Comparison of ENCODE assay signal across 16 cellular contexts in genomic region chr10:279232-279631, GRCh38.
DNase-seq lines count a peak whose midpoint lies in the region; ATAC-seq and TF ChIP-seq lines count a peak whose summit lies in the region.
"Had no signal": no experiment of that assay in that cellular context is flagged by ENCODE, and none has a peak within 500 bp of the region (broad histone marks: within the 10 kb centered on the region; RNA-seq: fewer than 3 reads in every experiment).

No MANE protein-coding gene starts in this region.

- H3K27ac Mint-ChIP-seq in endodermal cell (peak overlapping the region; percentile 21), progenitor cell of endocrine pancreas (peak overlapping the region; percentile 41)
- H3K27ac Mint-ChIP-seq in activated T-helper 1 cell treated with anti-CD3 and anti-CD28 coated beads, Interleukin-12 subunit alpha, Interleukin-12 subunit beta, Interleukin-2, Interleukin-4 antibody, amounts not matched to agents 30 ng/mL and 10 ng/mL and 1 ng/mL, durations not matched to agents 14 hours and 24 hours and 36 hours = no peak overlapping the region
- H3K27ac Mint-ChIP-seq: CD8-positive, alpha-beta T cell had no signal

- H3K4me3 Mint-ChIP-seq in endodermal cell = no peak overlapping the region
- no peak overlapping the region for H3K4me3 Mint-ChIP-seq in progenitor cell of endocrine pancreas (ENCODE audit: low read depth)
- no peak overlapping the region for H3K4me3 Mint-ChIP-seq in activated T-helper 1 cell treated with anti-CD3 and anti-CD28 coated beads, Interleukin-12 subunit alpha, Interleukin-12 subunit beta, Interleukin-2, Interleukin-4 antibody, amounts not matched to agents 30 ng/mL and 10 ng/mL and 1 ng/mL, durations not matched to agents 14 hours and 24 hours and 36 hours
- H3K4me3 Mint-ChIP-seq: CD8-positive, alpha-beta T cell had no signal

- 92 to 96% methylated on average over 7 to 9 of the region's 9 CpGs for WGBS in endodermal cell (ENCODE audit: insufficient coverage in 1 of 2, insufficient read length in 1 of 2), 2 experiments

- H3K9me3 Mint-ChIP-seq in endodermal cell (no peaks in the 10 kb centered on the region), progenitor cell of endocrine pancreas (ENCODE audit: low read depth) (no peaks in the 10 kb centered on the region)
- H3K9me3 Mint-ChIP-seq in activated T-helper 1 cell treated with anti-CD3 and anti-CD28 coated beads, Interleukin-12 subunit alpha, Interleukin-12 subunit beta, Interleukin-2, Interleukin-4 antibody, amounts not matched to agents 30 ng/mL and 10 ng/mL and 1 ng/mL, durations not matched to agents 14 hours and 24 hours and 36 hours = peaks cover 2% of the 10 kb centered on the region
- H3K9me3 Mint-ChIP-seq: CD8-positive, alpha-beta T cell had no signal

- peaks cover 60% of the 10 kb centered on the region for H3K36me3 ChIP-seq in right atrium auricular region
- peaks cover 33% of the 10 kb centered on the region for H3K36me3 ChIP-seq in endodermal cell (ENCODE audit: control insufficient read depth, insufficient read depth, low read length)
- H3K36me3 ChIP-seq in left ventricle myocardium inferior = peaks cover 72% of the 10 kb centered on the region
- H3K36me3 ChIP-seq in ascending aorta = peaks cover 26 to 88% of the 10 kb centered on the region in 2 donors

- H3K4me1 ChIP-seq in right atrium auricular region (peaks cover 0 to 10% of the 10 kb centered on the region in 2 donors), endodermal cell (ENCODE audit: control insufficient read depth, insufficient read depth, low read length) (no peaks in the 10 kb centered on the region), left ventricle myocardium inferior (peaks cover 29% of the 10 kb centered on the region), ascending aorta (no peaks in the 10 kb centered on the region)

- H3K9ac ChIP-seq in endodermal cell (ENCODE audit: extremely low read depth, low read length, poor library complexity, severe bottlenecking) = no peak overlapping the region
- H3K9ac ChIP-seq: BLaER1 had no signal

- no peak overlapping the region for H3K4me3 ChIP-seq in right atrium auricular region
- H3K4me3 ChIP-seq in endodermal cell (ENCODE audit: low read length) = no peak overlapping the region
- H3K4me3 ChIP-seq in left ventricle myocardium inferior = no peak overlapping the region
- H3K4me3 ChIP-seq in ascending aorta = no peak overlapping the region
- H3K4me3 ChIP-seq: BLaER1, GM12878 had no signal

- intact Hi-C loops in Right ventricle myocardium superior (cut with DNase I) = no loop called here
- intact Hi-C loops in left ventricle myocardium inferior (cut with micrococcal nuclease) = no loop called here
- intact Hi-C loops in ascending aorta (cut with DNase I) = no loop called here
- intact Hi-C loops in activated T-helper 1 cell treated with anti-CD3 and anti-CD28 coated beads, Interleukin-12 subunit alpha, Interleukin-12 subunit beta, Interleukin-2, Interleukin-4 antibody, amounts not matched to agents 30 ng/mL and 10 ng/mL and 1 ng/mL, durations not matched to agents 14 hours and 24 hours and 36 hours (cut with micrococcal nuclease) = no loop called here

- H3K9me3 ChIP-seq in right atrium auricular region (no peaks in the 10 kb centered on the region), endodermal cell (ENCODE audit: control insufficient read depth, low read length) (no peaks in the 10 kb centered on the region), left ventricle myocardium inferior (replicated peaks) (no peaks in the 10 kb centered on the region), ascending aorta (no peaks in the 10 kb centered on the region)
- H3K9me3 ChIP-seq: BLaER1 had no signal

- DNase-seq in Right ventricle myocardium superior (no peak), right atrium auricular region (ENCODE audit: low spot score) (no peak), endodermal cell (no peak), left ventricle myocardium inferior (no peak), progenitor cell of endocrine pancreas (ENCODE audit: low spot score, unreplicated experiment) (no peak), ascending aorta (ENCODE audit: low spot score in 2 of 2) (no peak)
- DNase-seq in activated T-helper 1 cell treated with anti-CD3 and anti-CD28 coated beads, Interleukin-12 subunit alpha, Interleukin-12 subunit beta, Interleukin-2, Interleukin-4 antibody, amounts not matched to agents 30 ng/mL and 10 ng/mL and 1 ng/mL, durations not matched to agents 14 hours and 24 hours and 36 hours (ENCODE audit: low spot score) = no peak
- DNase-seq: 8988T; Calu3; CD8-positive, alpha-beta T cell; DMS79 treated with DMSO at 0.1 percent for 48 hours; GOT3 had no signal

- ATAC-seq in Right ventricle myocardium superior (ENCODE audit: poor library complexity) (peak; percentile 78), HG03039 (IDR thresholded peaks at IDR 0.05; ENCODE audit: unreplicated experiment) (no peak)
- ATAC-seq: CD8-positive, alpha-beta T cell; GM12878; HepG2 had no signal

- H3K36me3 Mint-ChIP-seq in endodermal cell (ENCODE audit: low read depth) (peaks cover 36% of the 10 kb centered on the region), progenitor cell of endocrine pancreas (ENCODE audit: insufficient read depth) (peaks cover 31% of the 10 kb centered on the region)
- no peaks in the 10 kb centered on the region for H3K36me3 Mint-ChIP-seq in activated T-helper 1 cell treated with anti-CD3 and anti-CD28 coated beads, Interleukin-12 subunit alpha, Interleukin-12 subunit beta, Interleukin-2, Interleukin-4 antibody, amounts not matched to agents 30 ng/mL and 10 ng/mL and 1 ng/mL, durations not matched to agents 14 hours and 24 hours and 36 hours (ENCODE audit: low read depth)

- no peak for TF ChIP-seq CTCF in right atrium auricular region (IDR thresholded peaks at IDR 0.05)
- TF ChIP-seq CTCF in endodermal cell (conservative IDR thresholded peaks at IDR 0.05) = no peak
- no peak for TF ChIP-seq CTCF in left ventricle myocardium inferior (IDR thresholded peaks at IDR 0.05; ENCODE audit: borderline replicate concordance)
- no peak for TF ChIP-seq CTCF in progenitor cell of endocrine pancreas (IDR thresholded peaks at IDR 0.05; ENCODE audit: unreplicated experiment)
- TF ChIP-seq CTCF in ascending aorta (IDR thresholded peaks at IDR 0.05) = no peak

- H3K27me3 ChIP-seq in right atrium auricular region (no peaks in the 10 kb centered on the region), endodermal cell (ENCODE audit: control insufficient read depth, insufficient read depth, low read length, poor library complexity, severe bottlenecking) (no peaks in the 10 kb centered on the region), left ventricle myocardium inferior (ENCODE audit: low read depth) (no peaks in the 10 kb centered on the region), ascending aorta (no peaks in the 10 kb centered on the region)
- H3K27me3 ChIP-seq: BLaER1 had no signal

- H3K4me1 Mint-ChIP-seq in endodermal cell (no peaks in the 10 kb centered on the region), progenitor cell of endocrine pancreas (ENCODE audit: low read depth) (peaks cover 2% of the 10 kb centered on the region)
- H3K4me1 Mint-ChIP-seq in activated T-helper 1 cell treated with anti-CD3 and anti-CD28 coated beads, Interleukin-12 subunit alpha, Interleukin-12 subunit beta, Interleukin-2, Interleukin-4 antibody, amounts not matched to agents 30 ng/mL and 10 ng/mL and 1 ng/mL, durations not matched to agents 14 hours and 24 hours and 36 hours (ENCODE audit: low read depth) = peaks cover 20% of the 10 kb centered on the region

- H3K27ac ChIP-seq in right atrium auricular region (no peak overlapping the region), endodermal cell (ENCODE audit: low read depth, low read length) (no peak overlapping the region), left ventricle myocardium inferior (replicated peaks) (peak overlapping the region; percentile 61), ascending aorta (no peak overlapping the region)
- H3K27ac ChIP-seq: BLaER1 had no signal

- no peaks in the 10 kb centered on the region for H3K27me3 Mint-ChIP-seq in endodermal cell (ENCODE audit: insufficient read depth)
- H3K27me3 Mint-ChIP-seq in progenitor cell of endocrine pancreas = no peaks in the 10 kb centered on the region
- no peaks in the 10 kb centered on the region for H3K27me3 Mint-ChIP-seq in activated T-helper 1 cell treated with anti-CD3 and anti-CD28 coated beads, Interleukin-12 subunit alpha, Interleukin-12 subunit beta, Interleukin-2, Interleukin-4 antibody, amounts not matched to agents 30 ng/mL and 10 ng/mL and 1 ng/mL, durations not matched to agents 14 hours and 24 hours and 36 hours (ENCODE audit: insufficient read depth)
